Comparison of ENCODE assay signal across 1 cellular context in genomic region chr6:157755032-157755751, GRCh38.
TF ChIP-seq lines count a peak whose summit lies in the region.

No MANE protein-coding gene starts in this region.

TF ChIP-seq in WTC11, 78 proteins besides CTCF, POLR2A, EP300 and RAD21 (continued from another document):
- TF ChIP-seq AFF4 (CRISPR knock-in tag; IDR thresholded peaks at IDR 0.05; ENCODE audit: borderline replicate concordance) (no peak), HMGXB4 (CRISPR knock-in tag; IDR thresholded peaks at IDR 0.05) (no peak), ZNF423 (CRISPR knock-in tag; IDR thresholded peaks at IDR 0.05) (peak; percentile 50; the same call in 1 of the 2 replicates), E2F5 (CRISPR knock-in tag; IDR thresholded peaks at IDR 0.05) (no peak), ELF4 (CRISPR knock-in tag; IDR thresholded peaks at IDR 0.05; ENCODE audit: low read depth) (no peak), KAT7 (CRISPR knock-in tag; IDR thresholded peaks at IDR 0.05; ENCODE audit: borderline replicate concordance) (no peak), ESRRA (CRISPR knock-in tag; IDR thresholded peaks at IDR 0.05; ENCODE audit: borderline replicate concordance) (no peak), PRRX2 (CRISPR knock-in tag; IDR thresholded peaks at IDR 0.05) (no peak)
